15 cellular contexts compared by ENCODE assay signal in the genomic region with DNA sequence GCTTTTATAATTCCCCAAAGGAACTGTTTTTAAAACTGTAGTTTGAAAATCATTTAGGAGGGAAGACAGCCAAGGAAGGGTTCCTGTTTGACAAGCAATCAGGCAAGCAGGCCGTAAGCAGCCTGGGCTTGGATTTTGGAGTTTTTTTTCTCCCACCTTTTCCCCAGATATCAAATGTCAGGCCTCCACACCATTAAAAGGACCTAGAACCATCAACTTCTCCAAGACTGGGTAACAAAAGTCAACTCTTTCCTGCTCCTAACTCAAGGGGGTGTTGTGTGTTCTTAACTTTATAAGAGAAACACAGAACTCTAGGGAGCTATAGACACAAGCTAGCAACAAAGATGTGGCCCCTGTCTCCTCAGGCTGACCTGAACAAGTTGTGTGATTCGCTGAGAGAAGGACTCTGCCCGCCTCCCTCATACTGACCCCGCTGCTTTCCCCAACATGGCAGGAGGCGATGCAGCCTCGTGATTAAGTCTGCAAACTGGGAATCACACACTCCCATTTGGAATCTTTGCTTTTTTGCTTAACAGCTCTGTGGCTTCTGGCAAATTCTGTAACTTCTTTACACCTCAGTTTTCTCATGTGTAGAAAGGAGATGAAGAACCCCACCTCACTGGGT.
DNase-seq lines count a peak whose midpoint lies in the region; ATAC-seq and TF ChIP-seq lines count a peak whose summit lies in the region.
"Had no signal": no experiment of that assay in that cellular context is flagged by ENCODE, and none has a peak within 500 bp of the region (broad histone marks: within the 10 kb centered on the region; RNA-seq: fewer than 3 reads in every experiment).

No MANE protein-coding gene starts in this region.

- TF ChIP-seq CTCF in HL-60 (IDR thresholded peaks at IDR 0.05; ENCODE audit: insufficient read depth, low read length) (no peak), suprapubic skin (IDR thresholded peaks at IDR 0.05) (no peak)

- H3K4me3 ChIP-seq in HL-60 (replicated peaks; ENCODE audit: insufficient read depth, low read length) (no peak overlapping the region), SK-N-MC (no peak overlapping the region), suprapubic skin (no peak overlapping the region)
- H3K4me3 ChIP-seq: SJCRH30 had no signal

- no peak for ATAC-seq in left lobe of liver
- no peak for ATAC-seq in HG03280 (IDR thresholded peaks at IDR 0.05; ENCODE audit: unreplicated experiment)

- no peaks in the 10 kb centered on the region for H3K27me3 ChIP-seq in HL-60 (ENCODE audit: insufficient read depth, poor library complexity, severe bottlenecking)
- H3K27me3 ChIP-seq in suprapubic skin: no peaks in the 10 kb centered on the region
- H3K27me3 ChIP-seq: brain microvascular endothelial cell, SJCRH30 had no signal

- H3K36me3 ChIP-seq in SK-N-MC (ENCODE audit: insufficient read depth, low read length) (no peaks in the 10 kb centered on the region), suprapubic skin (no peaks in the 10 kb centered on the region)
- H3K36me3 ChIP-seq: brain microvascular endothelial cell, SJCRH30 had no signal

- no peak for TF ChIP-seq POLR2A in suprapubic skin (IDR thresholded peaks at IDR 0.05)

- H3K9me3 ChIP-seq in SK-N-MC (ENCODE audit: low read depth, low read length): no peaks in the 10 kb centered on the region
- no peaks in the 10 kb centered on the region for H3K9me3 ChIP-seq in suprapubic skin
- H3K9me3 ChIP-seq: SJCRH30 had no signal

- H3K27ac ChIP-seq in HL-60 (replicated peaks) (peak overlapping the region; percentile 86), SK-N-MC (peak overlapping the region; percentile 58; the same call in 1 of the 2 replicates), suprapubic skin (peak overlapping the region; percentile 42)
- H3K27ac ChIP-seq: brain microvascular endothelial cell, SJCRH30 had no signal

- H3K9ac ChIP-seq in SK-N-MC (ENCODE audit: insufficient read length): no peak overlapping the region

- TF ChIP-seq EP300 in suprapubic skin (IDR thresholded peaks at IDR 0.05): no peak

- 84% methylated on average over 6 of the region's 6 CpGs for WGBS in suprapubic skin

- no peak for DNase-seq in HL-60 (ENCODE audit: low read depth in 1 of 2, low spot score in 1 of 2)
- DNase-seq in SK-N-MC (ENCODE audit: low read depth, low spot score): no peak
- peak; percentile 31 for DNase-seq in left lobe of liver (ENCODE audit: low spot score)
- peak; percentile 45 to 51 for DNase-seq in suprapubic skin (ENCODE audit: low spot score in 2 of 2)
- DNase-seq in SHP77 treated with DMSO at 0.1 percent for 48 hours (lab: John Stamatoyannopoulos, UW): no peak
- DNase-seq in HT-29 (ENCODE audit: low spot score): no peak
- no peak for DNase-seq in epidermal melanocyte (ENCODE audit: insufficient read length, low spot score)
- DNase-seq: activated effector memory CD4-positive, alpha-beta T cell treated with Interleukin-2 at 50 U/mL for 16 hours; brain microvascular endothelial cell; CD4-positive, alpha-beta memory T cell; effector CD8-positive, alpha-beta T cell; EL; NCI-H69; SJCRH30 had no signal

- H3K4me1 ChIP-seq in suprapubic skin: peaks cover 42% of the 10 kb centered on the region
- H3K4me1 ChIP-seq: SJCRH30 had no signal

Comparison
In these comparisons a context has a peak if more than half of its experiments do, and no peak if none do; other contexts are left out.
1. DNase-seq: peak in left lobe of liver (single experiment) and suprapubic skin (2 of 2); none in HL-60 (0 of 2), SK-N-MC (single experiment), SHP77 treated with DMSO at 0.1 percent for 48 hours (single experiment), HT-29 (single experiment) and epidermal melanocyte (single experiment).
2. Peak in every context shown above with its lines, with median percentiles within 50 percentile points of each other: H3K27ac ChIP-seq.